18 cellular contexts compared by ENCODE assay signal in the genomic region with DNA sequence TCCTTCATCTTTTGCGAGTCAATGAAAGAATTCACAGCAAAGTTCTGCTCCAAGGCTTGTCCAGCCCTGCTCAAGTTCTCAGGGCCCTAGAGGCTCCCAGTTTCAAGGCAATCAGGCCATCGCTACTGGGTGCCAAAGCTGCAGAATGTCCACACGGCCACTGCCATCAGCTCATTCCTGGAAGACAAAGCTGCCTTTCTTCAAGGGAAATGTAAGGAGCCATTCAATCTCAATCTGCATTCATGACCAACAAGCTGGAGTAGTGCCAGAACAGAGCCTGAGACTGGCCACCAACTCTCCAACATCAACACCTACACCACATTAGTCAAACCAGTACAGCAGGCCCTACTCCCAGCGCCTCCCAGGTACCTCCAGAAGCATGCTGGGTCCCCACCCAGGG.
DNase-seq lines count a peak whose midpoint lies in the region; ATAC-seq and TF ChIP-seq lines count a peak whose summit lies in the region.
"Had no signal": no experiment of that assay in that cellular context is flagged by ENCODE, and none has a peak within 500 bp of the region (broad histone marks: within the 10 kb centered on the region; RNA-seq: fewer than 3 reads in every experiment).

No MANE protein-coding gene starts in this region.

- peaks cover 9 to 43% of the 10 kb centered on the region in 2 donors for H3K4me1 ChIP-seq in gastrocnemius medialis

- TF ChIP-seq POLR2A in gastrocnemius medialis (IDR thresholded peaks at IDR 0.05): no peak

- no peak overlapping the region for H3K4me3 ChIP-seq in gastrocnemius medialis
- H3K4me3 ChIP-seq: cardiac muscle cell had no signal

- H3K27ac Mint-ChIP-seq in HFFc6: no peak overlapping the region
- H3K27ac Mint-ChIP-seq: mesothelial cell of epicardium, natural killer cell had no signal

- H3K36me3 Mint-ChIP-seq in HFFc6 (ENCODE audit: low read depth): peaks cover 41% of the 10 kb centered on the region
- H3K36me3 Mint-ChIP-seq: natural killer cell had no signal

- H3K9me3 Mint-ChIP-seq in HFFc6: no peaks in the 10 kb centered on the region; the same call in 1 of the 2 replicates
- H3K9me3 Mint-ChIP-seq: natural killer cell had no signal

- no peak overlapping the region for H3K4me3 Mint-ChIP-seq in HFFc6
- H3K4me3 Mint-ChIP-seq: mesothelial cell of epicardium, natural killer cell had no signal

- DNase-seq in NCI-H69 (lab: John Stamatoyannopoulos, UW): peak; percentile 36
- DNase-seq in left ventricle myocardium superior: no peak
- DNase-seq in gastrocnemius medialis: no peak
- DNase-seq in EL: no peak
- DNase-seq in HFFc6: no peak
- DNase-seq in NCI-H1105 treated with DMSO at 0.1 percent for 48 hours (lab: John Stamatoyannopoulos, UW): no peak
- DNase-seq: activated CD4-positive, alpha-beta T cell treated with anti-CD3 and anti-CD28 coated beads, Interleukin-2, amount 50 U/mL, for 1 hour; activated gamma-delta T cell; AML-193; COR-L47; left colon; natural killer cell; NCI-H1092 treated with DMSO at 0.1 percent for 48 hours; NCI-H524 had no signal

- intact Hi-C loops in left ventricle myocardium superior (cut with micrococcal nuclease) (no loop called here), gastrocnemius medialis (cut with DNase I; ENCODE audit: low total_unique reads) (no loop called here)

- ATAC-seq in left ventricle myocardium superior (peak; percentile 25), gastrocnemius medialis (no peak), GM21447 (IDR thresholded peaks at IDR 0.05; ENCODE audit: unreplicated experiment) (no peak)
- ATAC-seq: left colon had no signal

- no peaks in the 10 kb centered on the region for H3K27me3 ChIP-seq in gastrocnemius medialis
- H3K27me3 ChIP-seq: cardiac muscle cell had no signal

- in situ Hi-C loops in gastrocnemius medialis (cut with MboI; ENCODE audit: low sequenced_read_pairs in 4 of 4): no loop called here

- no peaks in the 10 kb centered on the region for H3K27me3 Mint-ChIP-seq in HFFc6 (ENCODE audit: insufficient read depth)

- H3K4me1 Mint-ChIP-seq in HFFc6 (ENCODE audit: low read depth): peaks cover 31% of the 10 kb centered on the region

- H3K27ac ChIP-seq in angular gyrus (ENCODE audit: low read depth, low read length): peak overlapping the region; percentile 83
- H3K27ac ChIP-seq in gastrocnemius medialis: peak overlapping the region in 3 of 4 donors; percentile 60 to 76 (median 64)
- H3K27ac ChIP-seq: cardiac muscle cell had no signal

- H3K36me3 ChIP-seq in gastrocnemius medialis: no peaks in the 10 kb centered on the region
- H3K36me3 ChIP-seq: cardiac muscle cell had no signal

- no peak for TF ChIP-seq CTCF in gastrocnemius medialis (IDR thresholded peaks at IDR 0.05 in 4 of 5, conservative IDR thresholded peaks at IDR 0.05 in 1 of 5)
- no peak for TF ChIP-seq CTCF in HFFc6 (IDR thresholded peaks at IDR 0.05)

- no peaks in the 10 kb centered on the region for H3K9me3 ChIP-seq in gastrocnemius medialis
